Comparison of ENCODE assay signal across 3 cellular contexts in the genomic region with DNA sequence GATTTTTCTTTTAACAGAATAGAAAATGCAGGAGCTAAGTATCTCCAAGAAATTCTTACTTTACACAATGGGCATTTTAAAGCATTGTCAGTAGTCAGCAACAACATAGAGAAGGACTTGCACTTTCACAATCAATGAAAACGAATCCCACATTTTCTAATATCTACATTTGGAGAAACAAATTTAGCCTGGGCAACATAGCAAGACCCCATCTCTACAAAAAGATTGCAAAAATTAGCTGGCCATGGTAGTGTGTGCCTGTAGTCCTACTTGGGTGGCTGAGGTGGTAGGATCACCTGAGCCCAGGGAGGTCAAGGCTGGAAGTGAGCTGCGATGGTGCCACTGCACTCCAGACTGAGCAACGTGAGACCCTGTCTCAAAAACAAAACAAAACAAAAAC.
TF ChIP-seq lines count a peak whose summit lies in the region.

No MANE protein-coding gene starts in this region.

TF ChIP-seq in HepG2, 621 proteins besides CTCF, POLR2A, EP300 and RAD21:
- TF ChIP-seq ZNF274 (CRISPR knock-in tag; IDR thresholded peaks at IDR 0.05): no peak
- TF ChIP-seq, protein P1, sequence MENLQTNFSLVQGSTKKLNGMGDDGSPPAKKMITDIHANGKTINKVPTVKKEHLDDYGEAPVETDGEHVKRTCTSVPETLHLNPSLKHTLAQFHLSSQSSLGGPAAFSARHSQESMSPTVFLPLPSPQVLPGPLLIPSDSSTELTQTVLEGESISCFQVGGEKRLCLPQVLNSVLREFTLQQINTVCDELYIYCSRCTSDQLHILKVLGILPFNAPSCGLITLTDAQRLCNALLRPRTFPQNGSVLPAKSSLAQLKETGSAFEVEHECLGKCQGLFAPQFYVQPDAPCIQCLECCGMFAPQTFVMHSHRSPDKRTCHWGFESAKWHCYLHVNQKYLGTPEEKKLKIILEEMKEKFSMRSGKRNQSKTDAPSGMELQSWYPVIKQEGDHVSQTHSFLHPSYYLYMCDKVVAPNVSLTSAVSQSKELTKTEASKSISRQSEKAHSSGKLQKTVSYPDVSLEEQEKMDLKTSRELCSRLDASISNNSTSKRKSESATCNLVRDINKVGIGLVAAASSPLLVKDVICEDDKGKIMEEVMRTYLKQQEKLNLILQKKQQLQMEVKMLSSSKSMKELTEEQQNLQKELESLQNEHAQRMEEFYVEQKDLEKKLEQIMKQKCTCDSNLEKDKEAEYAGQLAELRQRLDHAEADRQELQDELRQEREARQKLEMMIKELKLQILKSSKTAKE (CRISPR knock-in tag; IDR thresholded peaks at IDR 0.05; ENCODE audit: borderline replicate concordance): no peak
- peak; percentile 78 for TF ChIP-seq ZNF121 (CRISPR knock-in tag; IDR thresholded peaks at IDR 0.05)
- no peak for TF ChIP-seq SALL2 (CRISPR knock-in tag; IDR thresholded peaks at IDR 0.05)

TF ChIP-seq in WTC11, 78 proteins besides CTCF, POLR2A, EP300 and RAD21:
- TF ChIP-seq ZNF121 (CRISPR knock-in tag; IDR thresholded peaks at IDR 0.05): peak; percentile 39; the same call in 1 of the 2 replicates
- TF ChIP-seq ATF2 (CRISPR knock-in tag; IDR thresholded peaks at IDR 0.05; ENCODE audit: borderline replicate concordance, low read depth): no peak

TF ChIP-seq in K562, 482 proteins besides CTCF, POLR2A, EP300 and RAD21:
- TF ChIP-seq TCFL5 (CRISPR knock-in tag; conservative IDR thresholded peaks at IDR 0.05) (no peak), ZNF583 (CRISPR knock-in tag; IDR thresholded peaks at IDR 0.05) (no peak), ZNF121 (CRISPR knock-in tag; conservative IDR thresholded peaks at IDR 0.05) (peak; percentile 64), ZKSCAN1 (IDR thresholded peaks at IDR 0.05; ENCODE audit: low read depth, low read length) (no peak), HDAC2 (IDR thresholded peaks at IDR 0.05) (no peak), ZBTB1 (CRISPR knock-in tag; IDR thresholded peaks at IDR 0.05; ENCODE audit: borderline replicate concordance, low read depth) (no peak), ZNF584 (CRISPR knock-in tag; IDR thresholded peaks at IDR 0.05; ENCODE audit: low read depth) (no peak)
